In genomic region chr4:41424541-41424940, GRCh38 we compare ENCODE assay signal across 18 cellular contexts.
A peak's percentile ranks its signal among the peaks of the same experiment; 100 is the strongest.
DNase-seq lines count a peak whose midpoint lies in the region; ATAC-seq and TF ChIP-seq lines count a peak whose summit lies in the region.
"Had no signal": no experiment of that assay in that cellular context is flagged by ENCODE, and none has a peak within 500 bp of the region (broad histone marks: within the 10 kb centered on the region; RNA-seq: fewer than 3 reads in every experiment).

No MANE protein-coding gene starts in this region.

- peaks cover 29% of the 10 kb centered on the region for H3K36me3 Mint-ChIP-seq in endothelial cell (ENCODE audit: low read depth, unreplicated experiment)
- H3K36me3 Mint-ChIP-seq in mesothelial cell of epicardium, result no peaks in the 10 kb centered on the region
- H3K36me3 Mint-ChIP-seq: CD4-positive, CD25-positive, alpha-beta regulatory T cell had no signal

- peak overlapping the region; percentile 76 for H3K27ac ChIP-seq in VCaP
- H3K27ac ChIP-seq: Peyer's patch had no signal

- TF ChIP-seq CTCF in VCaP (conservative IDR thresholded peaks at IDR 0.05) (no peak), endothelial cell (IDR thresholded peaks at IDR 0.05; ENCODE audit: unreplicated experiment) (no peak), mesothelial cell of epicardium (IDR thresholded peaks at IDR 0.05; ENCODE audit: unreplicated experiment) (no peak)

- ATAC-seq in HG03039 (IDR thresholded peaks at IDR 0.05; ENCODE audit: unreplicated experiment) (no peak), HG03442 (IDR thresholded peaks at IDR 0.05; ENCODE audit: unreplicated experiment) (no peak), HG03460 (IDR thresholded peaks at IDR 0.05; ENCODE audit: unreplicated experiment) (no peak)

- peak overlapping the region; percentile 84 for H3K27ac Mint-ChIP-seq in endothelial cell (ENCODE audit: unreplicated experiment)
- H3K27ac Mint-ChIP-seq in mesothelial cell of epicardium, result peak overlapping the region; percentile 65
- H3K27ac Mint-ChIP-seq: CD4-positive, CD25-positive, alpha-beta regulatory T cell had no signal

- H3K9me3 Mint-ChIP-seq in endothelial cell (ENCODE audit: unreplicated experiment) (no peaks in the 10 kb centered on the region), mesothelial cell of epicardium (no peaks in the 10 kb centered on the region)

- DNase-seq in endothelial cell (ENCODE audit: low spot score) (no peak), mesothelial cell of epicardium (ENCODE audit: low spot score in 2 of 2, unreplicated experiment in 2 of 2) (no peak), NOMO-1 treated with dmso at 0.1 percent for 144 hours (lab: John Stamatoyannopoulos, UW; ENCODE audit: unreplicated experiment) (no peak)
- DNase-seq: CD4-positive, CD25-positive, alpha-beta regulatory T cell; DMS79; H7; Kasumi-1; NCI-H1417; NCI-H1694 treated with DMSO at 0.1 percent for 48 hours; NCI-H2081 treated with DMSO at 0.1 percent for 48 hours; NCI-H2171 treated with DMSO at 0.1 percent for 48 hours; NCI-H524 treated with DMSO at 0.1 percent for 48 hours; NCI-H82; Peyer's patch had no signal

- H3K4me1 Mint-ChIP-seq in endothelial cell (ENCODE audit: unreplicated experiment) (peaks cover 67% of the 10 kb centered on the region), mesothelial cell of epicardium (peaks cover 54% of the 10 kb centered on the region)
- H3K4me1 Mint-ChIP-seq: CD4-positive, CD25-positive, alpha-beta regulatory T cell had no signal

- H3K27me3 Mint-ChIP-seq in endothelial cell (ENCODE audit: unreplicated experiment), result peaks cover 4% of the 10 kb centered on the region
- H3K27me3 Mint-ChIP-seq in mesothelial cell of epicardium (ENCODE audit: low read depth), result no peaks in the 10 kb centered on the region
- H3K27me3 Mint-ChIP-seq: CD4-positive, CD25-positive, alpha-beta regulatory T cell had no signal

- H3K4me3 Mint-ChIP-seq in endothelial cell (ENCODE audit: unreplicated experiment), result peak overlapping the region; percentile 29
- no peak overlapping the region for H3K4me3 Mint-ChIP-seq in mesothelial cell of epicardium
- H3K4me3 Mint-ChIP-seq: CD4-positive, CD25-positive, alpha-beta regulatory T cell had no signal
